13 cellular contexts compared by ENCODE assay signal in the genomic region with DNA sequence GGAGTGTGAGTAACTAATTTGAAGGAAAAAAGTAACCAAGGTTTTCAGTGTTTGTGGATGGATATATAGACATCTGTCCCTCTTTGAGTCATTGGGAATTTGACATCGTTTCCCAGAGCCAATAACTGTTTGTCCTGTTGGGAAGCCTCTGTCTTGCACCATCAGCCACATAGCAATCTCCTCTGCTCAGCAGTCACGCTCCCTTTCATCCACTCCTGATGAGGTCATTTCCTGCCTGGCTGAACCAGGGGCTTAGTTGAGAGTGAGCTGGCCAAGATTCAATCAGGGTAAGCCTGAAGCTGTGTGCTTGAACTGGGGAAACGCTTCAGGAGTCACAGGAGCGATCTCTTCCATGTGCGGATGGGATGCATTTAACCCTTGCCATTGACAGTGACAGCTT.
DNase-seq lines count a peak whose midpoint lies in the region; ATAC-seq, FAIRE-seq and TF ChIP-seq lines count a peak whose summit lies in the region.
"Had no signal": no experiment of that assay in that cellular context is flagged by ENCODE, and none has a peak within 500 bp of the region (broad histone marks: within the 10 kb centered on the region; RNA-seq: fewer than 3 reads in every experiment).

No MANE protein-coding gene starts in this region.

- POLR2A ChIA-PET in HepG2 (lab: Yijun Ruan, JAX) = interaction anchor here (0.8 to 1.4 kb wide), 2 partner anchors 38 to 145 kb away, joined by 3 to 7 read pairs; no protein-coding TSS in a partner anchor

- peaks cover 0 to 10% (median 2%) of the 10 kb centered on the region in 7 donors for H3K9me3 Mint-ChIP-seq in CD14-positive monocyte

- ATAC-seq in HepG2 = peak; percentile 28; the same call in 2 of the 3 replicates
- no peak for ATAC-seq in omental fat pad (ENCODE audit: low FRiP score)

- no TSS peak for BruUV-seq in HepG2 (replicated peaks; lab: Mats Ljungman, UMichigan)

- no peak overlapping the region for H3K4me2 ChIP-seq in HepG2 (ENCODE audit: low read depth, low read length)

- peaks cover 2% of the 10 kb centered on the region; the same call in 1 of the 2 replicates for H3K9me3 ChIP-seq in HepG2 (ENCODE audit: low read length)

- H3K36me3 ChIP-seq in HepG2 (replicated peaks in 1 of 2; ENCODE audit: control insufficient read depth in 1 of 2, insufficient read depth in 2 of 2, low read length in 2 of 2) = peaks cover 6 to 30% of the 10 kb centered on the region in 2 experiments

- peak; percentile 73 for DNase-seq in AG09319 (ENCODE audit: extremely low read depth, low read depth)
- peak; percentile 24 for DNase-seq in LoVo (ENCODE audit: low spot score)
- peak; percentile 36 to 38 for DNase-seq in cardiac fibroblast (ENCODE audit: low read depth in 2 of 2)
- peak; percentile 79 for DNase-seq in HepG2 (ENCODE audit: low spot score)
- DNase-seq in RPMI8226 = no peak
- DNase-seq in GDM1 (lab: John Stamatoyannopoulos, UW) = no peak
- DNase-seq in CD14-positive monocyte (ENCODE audit: low spot score) = no peak
- DNase-seq in omental fat pad (ENCODE audit: low spot score) = no peak
- DNase-seq: COR-L47; effector CD8-positive, alpha-beta T cell; NCI-H446 had no signal

- no peaks in the 10 kb centered on the region for H3K79me2 ChIP-seq in HepG2 (ENCODE audit: insufficient read depth, low read length)

- TF ChIP-seq POLR2A in HepG2 (IDR thresholded peaks at IDR 0.05; ENCODE audit: insufficient read depth in 1 of 2, low read depth in 2 of 2, low read length in 2 of 2) = no peak

- 78% methylated on average over 5 of the region's 5 CpGs for WGBS in HepG2 (ENCODE audit: low lambda C conversion rate)

- no peak overlapping the region for H2AFZ ChIP-seq in HepG2 (ENCODE audit: low read length)

- H3K4me3 Mint-ChIP-seq in CD14-positive monocyte = no peak overlapping the region

- in situ Hi-C loops in HepG2 (cut with HindIII; ENCODE audit: extremely low pct_ligation_motif_present, low pct_unique_long_range_greater_than_20kb) = no loop called here

- H4K20me1 ChIP-seq in HepG2 (ENCODE audit: insufficient read depth, low read length) = no peaks in the 10 kb centered on the region

- no peak overlapping the region for H3K27ac Mint-ChIP-seq in CD14-positive monocyte

- H3K4me1 Mint-ChIP-seq in CD14-positive monocyte = no peaks in the 10 kb centered on the region

- no peak for TF ChIP-seq RAD21 in HepG2 (CRISPR knock-in tag; IDR thresholded peaks at IDR 0.05)

- CTCF ChIA-PET in HepG2 (lab: Yijun Ruan, JAX; ENCODE audit: low intra/inter-chr PET ratio, low total read pairs) = no interaction called here

- intact Hi-C loops in HepG2 (cut with micrococcal nuclease; ENCODE audit: unreplicated experiment) = loop anchor here (2.0 kb wide), 1 partner anchor 78 kb away; no protein-coding TSS in a partner anchor
- intact Hi-C loops in CD14-positive monocyte (cut with micrococcal nuclease) = no loop called here

- H3K4me3 ChIP-seq in cardiac fibroblast (replicated peaks in 1 of 2; ENCODE audit: low read depth in 2 of 2, low read length in 2 of 2) (no peak overlapping the region), HepG2 (replicated peaks in 1 of 3; ENCODE audit: insufficient read depth in 1 of 3, low read depth in 2 of 3, low read length in 3 of 3) (no peak overlapping the region)
- H3K4me3 ChIP-seq: lung had no signal

- H3K9ac ChIP-seq in HepG2 (ENCODE audit: insufficient read depth, low read depth, low read length) = no peak overlapping the region

- FAIRE-seq in HepG2 (lab: Jason Lieb, UNC) = no peak
- FAIRE-seq: TTC549 had no signal

- H3K27me3 Mint-ChIP-seq in CD14-positive monocyte (ENCODE audit: low read depth in 3 of 3) = peaks cover 2 to 4% (median 3%) of the 10 kb centered on the region in 3 donors

- H3K36me3 Mint-ChIP-seq in CD14-positive monocyte = no peaks in the 10 kb centered on the region

- TF ChIP-seq EP300 in HepG2 (IDR thresholded peaks at IDR 0.05; ENCODE audit: low read depth in 2 of 2, low read length in 2 of 2) = no peak
- peak; percentile 36; the same call in 1 of the 2 replicates for TF ChIP-seq EP300 in HepG2 (CRISPR knock-in tag; IDR thresholded peaks at IDR 0.05; ENCODE audit: borderline replicate concordance)

- no peak overlapping the region for H3K27ac ChIP-seq in HepG2 (ENCODE audit: extremely low read length, insufficient read depth, low read length)

- TF ChIP-seq CTCF in AG09319 (IDR thresholded peaks at IDR 0.05; ENCODE audit: low read depth, low read length) (no peak), cardiac fibroblast (IDR thresholded peaks at IDR 0.05; ENCODE audit: low read depth, low read length) (no peak), HepG2 (CRISPR knock-in tag; IDR thresholded peaks at IDR 0.05) (no peak), CD14-positive monocyte (IDR thresholded peaks at IDR 0.05) (no peak), omental fat pad (IDR thresholded peaks at IDR 0.05) (no peak)

- peaks cover 27% of the 10 kb centered on the region for H3K4me1 ChIP-seq in HepG2 (ENCODE audit: insufficient read depth, low read length)

- no peaks in the 10 kb centered on the region for H3K27me3 ChIP-seq in HepG2 (ENCODE audit: control insufficient read depth in 1 of 2, insufficient read depth in 2 of 2, low read length in 2 of 2)

TF ChIP-seq in HepG2, 621 proteins besides CTCF, POLR2A, EP300 and RAD21 (continues in another document):
- TF ChIP-seq, protein P1, sequence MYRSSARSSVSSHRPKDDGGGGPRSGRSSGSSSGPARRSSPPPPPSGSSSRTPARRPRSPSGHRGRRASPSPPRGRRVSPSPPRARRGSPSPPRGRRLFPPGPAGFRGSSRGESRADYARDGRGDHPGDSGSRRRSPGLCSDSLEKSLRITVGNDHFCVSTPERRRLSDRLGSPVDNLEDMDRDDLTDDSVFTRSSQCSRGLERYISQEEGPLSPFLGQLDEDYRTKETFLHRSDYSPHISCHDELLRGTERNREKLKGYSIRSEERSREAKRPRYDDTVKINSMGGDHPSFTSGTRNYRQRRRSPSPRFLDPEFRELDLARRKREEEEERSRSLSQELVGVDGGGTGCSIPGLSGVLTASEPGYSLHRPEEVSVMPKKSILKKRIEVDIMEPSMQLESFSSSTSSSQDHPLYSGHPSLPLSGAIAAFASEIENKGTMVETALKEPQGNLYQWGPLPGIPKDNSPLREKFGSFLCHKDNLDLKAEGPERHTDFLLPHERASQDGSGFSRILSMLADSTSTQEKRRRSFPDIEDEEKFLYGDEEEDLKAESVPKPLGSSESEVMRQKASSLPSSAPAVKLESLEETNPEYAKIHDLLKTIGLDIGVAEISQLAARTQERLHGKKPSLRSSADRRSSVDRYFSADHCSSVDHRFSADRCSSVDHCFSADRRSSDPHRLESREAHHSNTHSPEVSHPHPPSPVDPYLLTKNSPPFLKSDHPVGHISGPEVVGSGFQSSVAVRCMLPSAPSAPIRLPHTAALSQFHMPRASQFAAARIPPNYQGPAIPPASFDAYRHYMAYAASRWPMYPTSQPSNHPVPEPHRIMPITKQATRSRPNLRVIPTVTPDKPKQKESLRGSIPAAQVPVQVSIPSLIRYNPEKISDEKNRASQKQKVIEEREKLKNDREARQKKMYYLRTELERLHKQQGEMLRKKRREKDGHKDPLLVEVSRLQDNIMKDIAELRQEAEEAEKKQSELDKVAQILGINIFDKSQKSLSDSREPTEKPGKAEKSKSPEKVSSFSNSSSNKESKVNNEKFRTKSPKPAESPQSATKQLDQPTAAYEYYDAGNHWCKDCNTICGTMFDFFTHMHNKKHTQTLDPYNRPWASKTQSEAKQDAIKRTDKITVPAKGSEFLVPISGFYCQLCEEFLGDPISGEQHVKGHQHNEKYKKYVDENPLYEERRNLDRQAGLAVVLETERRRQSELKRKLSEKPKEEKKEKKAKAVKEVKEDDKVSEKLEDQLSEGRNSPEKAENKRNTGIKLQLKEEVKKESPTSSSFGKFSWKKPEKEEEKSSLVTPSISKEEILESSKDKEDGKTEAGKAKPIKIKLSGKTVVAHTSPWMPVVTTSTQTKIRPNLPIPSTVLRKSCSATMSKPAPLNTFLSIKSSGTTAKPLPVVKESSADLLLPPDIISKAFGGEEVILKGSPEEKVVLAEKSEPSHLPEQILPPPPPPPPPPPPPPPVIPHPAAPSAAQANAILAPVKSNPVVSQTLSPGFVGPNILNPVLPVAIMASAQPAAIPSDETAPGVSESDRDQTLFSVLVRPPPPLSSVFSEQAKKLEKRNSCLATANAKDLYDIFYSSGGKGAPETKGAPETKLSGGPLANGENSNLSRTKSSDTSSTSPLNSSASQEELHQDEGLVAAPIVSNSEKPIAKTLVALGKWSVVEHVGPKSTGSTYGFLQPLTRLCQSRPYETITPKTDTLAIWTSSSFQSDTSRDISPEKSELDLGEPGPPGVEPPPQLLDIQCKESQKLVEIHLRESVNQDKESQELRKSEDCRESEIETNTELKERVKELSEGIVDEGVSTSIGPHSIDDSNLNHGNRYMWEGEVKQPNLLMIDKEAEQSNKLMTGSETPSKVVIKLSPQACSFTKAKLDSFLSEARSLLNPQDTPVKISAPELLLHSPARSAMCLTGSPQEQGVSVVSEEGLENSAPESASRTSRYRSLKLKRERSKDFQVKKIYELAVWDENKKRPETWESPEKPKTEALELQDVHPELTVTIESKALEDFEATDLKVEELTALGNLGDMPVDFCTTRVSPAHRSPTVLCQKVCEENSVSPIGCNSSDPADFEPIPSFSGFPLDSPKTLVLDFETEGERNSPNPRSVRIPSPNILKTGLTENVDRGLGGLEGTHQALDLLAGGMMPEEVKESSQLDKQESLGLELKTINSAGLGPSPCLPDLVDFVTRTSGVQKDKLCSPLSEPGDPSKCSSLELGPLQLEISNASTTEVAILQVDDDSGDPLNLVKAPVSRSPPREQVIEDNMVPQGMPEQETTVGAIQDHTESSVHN (CRISPR knock-in tag; IDR thresholded peaks at IDR 0.05) = no peak
- TF ChIP-seq ZNF260 (CRISPR knock-in tag; IDR thresholded peaks at IDR 0.05; ENCODE audit: borderline replicate concordance, low read depth) = no peak
- TF ChIP-seq, protein P2, sequence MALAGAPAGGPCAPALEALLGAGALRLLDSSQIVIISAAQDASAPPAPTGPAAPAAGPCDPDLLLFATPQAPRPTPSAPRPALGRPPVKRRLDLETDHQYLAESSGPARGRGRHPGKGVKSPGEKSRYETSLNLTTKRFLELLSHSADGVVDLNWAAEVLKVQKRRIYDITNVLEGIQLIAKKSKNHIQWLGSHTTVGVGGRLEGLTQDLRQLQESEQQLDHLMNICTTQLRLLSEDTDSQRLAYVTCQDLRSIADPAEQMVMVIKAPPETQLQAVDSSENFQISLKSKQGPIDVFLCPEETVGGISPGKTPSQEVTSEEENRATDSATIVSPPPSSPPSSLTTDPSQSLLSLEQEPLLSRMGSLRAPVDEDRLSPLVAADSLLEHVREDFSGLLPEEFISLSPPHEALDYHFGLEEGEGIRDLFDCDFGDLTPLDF (CRISPR knock-in tag; IDR thresholded peaks at IDR 0.05) = no peak
- TF ChIP-seq, protein P3, sequence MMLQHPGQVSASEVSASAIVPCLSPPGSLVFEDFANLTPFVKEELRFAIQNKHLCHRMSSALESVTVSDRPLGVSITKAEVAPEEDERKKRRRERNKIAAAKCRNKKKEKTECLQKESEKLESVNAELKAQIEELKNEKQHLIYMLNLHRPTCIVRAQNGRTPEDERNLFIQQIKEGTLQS (CRISPR knock-in tag; IDR thresholded peaks at IDR 0.05) = peak; percentile 48; the same call in 1 of the 2 replicates

Comparison
In these comparisons a context has a peak if more than half of its experiments do, and no peak if none do; other contexts are left out.
1. DNase-seq: peak in AG09319 (single experiment), LoVo (single experiment), cardiac fibroblast (2 of 2) and HepG2 (single experiment); none in RPMI8226 (single experiment), GDM1 (single experiment), CD14-positive monocyte (single experiment) and omental fat pad (single experiment).